Comparison of ENCODE assay signal across 11 cellular contexts in genomic region chr11:16184588-16184987, GRCh38.
DNase-seq lines count a peak whose midpoint lies in the region; ATAC-seq, FAIRE-seq and TF ChIP-seq lines count a peak whose summit lies in the region.
"Had no signal": no experiment of that assay in that cellular context is flagged by ENCODE, and none has a peak within 500 bp of the region (broad histone marks: within the 10 kb centered on the region; RNA-seq: fewer than 3 reads in every experiment).

No MANE protein-coding gene starts in this region.

- ATAC-seq in pancreas = peak; percentile 55 to 93 (median 82)
- ATAC-seq in GM18873 (IDR thresholded peaks at IDR 0.05; ENCODE audit: low FRiP score, unreplicated experiment) = no peak
- ATAC-seq in GM18520 (IDR thresholded peaks at IDR 0.05; ENCODE audit: unreplicated experiment) = no peak
- ATAC-seq in left ventricle myocardium superior = no peak

- DNase-seq in G401 (ENCODE audit: low spot score) = peak; percentile 13
- peak; percentile 43 for DNase-seq in NCI-H774 (lab: John Stamatoyannopoulos, UW)
- DNase-seq in epithelial cell of proximal tubule (ENCODE audit: low read depth) = peak; percentile 65
- no peak for DNase-seq in pancreas
- DNase-seq in effector CD8-positive, alpha-beta T cell (lab: John Stamatoyannopoulos, UW) = no peak
- no peak for DNase-seq in left ventricle myocardium superior
- DNase-seq: activated T-cell treated with anti-CD3 and anti-CD28 coated beads for 4 hours, esophagus squamous epithelium, posterior cingulate gyrus had no signal

- intact Hi-C loops in pancreas (cut with DNase I) (no loop called here), left ventricle myocardium superior (cut with micrococcal nuclease) (no loop called here)

- H3K36me3 ChIP-seq in pancreas = no peaks in the 10 kb centered on the region
- H3K36me3 ChIP-seq: esophagus squamous epithelium had no signal

- no peaks in the 10 kb centered on the region for H3K27me3 ChIP-seq in pancreas
- H3K27me3 ChIP-seq: esophagus squamous epithelium had no signal

- TF ChIP-seq CTCF in epithelial cell of proximal tubule (conservative IDR thresholded peaks at IDR 0.05; ENCODE audit: low read depth, low read length) = no peak
- TF ChIP-seq CTCF in pancreas (IDR thresholded peaks at IDR 0.05) = no peak

- no peak overlapping the region for H3K4me3 ChIP-seq in epithelial cell of proximal tubule (ENCODE audit: low read depth, low read length)
- H3K4me3 ChIP-seq in pancreas = no peak overlapping the region
- H3K4me3 ChIP-seq: esophagus squamous epithelium had no signal

- in situ Hi-C loops in G401 (cut with HindIII; ENCODE audit: low sequenced_read_pairs) = no loop called here

- no peak for FAIRE-seq in pancreas (lab: Jason Lieb, UNC)

- H3K27ac ChIP-seq in pancreas = no peak overlapping the region
- H3K27ac ChIP-seq: esophagus squamous epithelium had no signal

- H3K9me3 ChIP-seq in pancreas = no peaks in the 10 kb centered on the region
- H3K9me3 ChIP-seq: esophagus squamous epithelium had no signal

- no peaks in the 10 kb centered on the region for H3K4me1 ChIP-seq in pancreas

- WGBS in pancreas, 2 donors = 9 to 14% methylated on average over 1 of the region's 1 CpG

Comparison
In these comparisons a context has a peak if more than half of its experiments do, and no peak if none do; other contexts are left out.
1. DNase-seq: peak in G401 (single experiment), NCI-H774 (single experiment) and epithelial cell of proximal tubule (single experiment); none in pancreas (0 of 6), effector CD8-positive, alpha-beta T cell (single experiment) and left ventricle myocardium superior (single experiment).
2. ATAC-seq: peak in pancreas (4 of 4); none in GM18873 (single experiment), GM18520 (single experiment) and left ventricle myocardium superior (single experiment).